Comparison of ENCODE assay signal across 8 cellular contexts in genomic region chr21:44874240-44874496, GRCh38. TPM values are rescaled to one million over a fixed set of nuclear protein-coding genes. Genes with fewer than 3 reads are reported as not detected.
DNase-seq lines count a peak whose midpoint lies in the region; ATAC-seq and TF ChIP-seq lines count a peak whose summit lies in the region.

No MANE protein-coding gene starts in this region.

- H3K27me3 ChIP-seq in HUES6 (ENCODE audit: control insufficient read depth, insufficient read depth, low read length) (peaks cover 14% of the 10 kb centered on the region), breast epithelium (no peaks in the 10 kb centered on the region), muscle layer of colon (ENCODE audit: control insufficient read depth in 1 of 2, insufficient read depth in 2 of 2, low read length in 2 of 2) (no peaks in the 10 kb centered on the region)

- ATAC-seq in HG02840 (IDR thresholded peaks at IDR 0.05; ENCODE audit: low FRiP score, unreplicated experiment), result no peak

- H3K4me3 ChIP-seq in HUES6 (ENCODE audit: low read depth, low read length) (peak overlapping the region; percentile 77), breast epithelium (peak overlapping the region; percentile 87 to 95 (median 91)), muscle layer of colon (ENCODE audit: low read depth in 1 of 2, low read length in 2 of 2) (peak overlapping the region; percentile 46 to 65)

- no peak for TF ChIP-seq POLR2A in breast epithelium (IDR thresholded peaks at IDR 0.05)

- DNase-seq in breast epithelium (ENCODE audit: low spot score in 2 of 2) (no peak), NCI-H226 (no peak), UCSD-AML1 (lab: John Stamatoyannopoulos, UW; ENCODE audit: unreplicated experiment) (no peak)
- DNase-seq in activated CD4-positive, CD25-positive, alpha-beta regulatory T cell (lab: John Stamatoyannopoulos, UW), result no peak

- H3K9ac ChIP-seq in ES-I3 (ENCODE audit: low read depth, low read length), result peak overlapping the region; percentile 82
- peak overlapping the region; percentile 72 for H3K9ac ChIP-seq in HUES6 (ENCODE audit: low read length)
- peak overlapping the region; percentile 69 for H3K9ac ChIP-seq in muscle layer of colon (ENCODE audit: low read length)

- H3K27ac ChIP-seq in HUES6 (ENCODE audit: low read depth, low read length) (no peak overlapping the region), breast epithelium (peak overlapping the region; percentile 91), muscle layer of colon (ENCODE audit: low read depth, low read length) (peak overlapping the region; percentile 92)

- peaks cover 24% of the 10 kb centered on the region for H3K4me1 ChIP-seq in ES-I3 (ENCODE audit: insufficient read depth, low read length)
- peaks cover 40% of the 10 kb centered on the region for H3K4me1 ChIP-seq in HUES6 (ENCODE audit: control insufficient read depth, insufficient read depth, low read length)
- peaks cover 14 to 24% of the 10 kb centered on the region in 2 donors for H3K4me1 ChIP-seq in breast epithelium
- H3K4me1 ChIP-seq in muscle layer of colon (ENCODE audit: insufficient read depth, low read length), result peaks cover 44% of the 10 kb centered on the region

- H3K9me3 ChIP-seq in ES-I3 (ENCODE audit: control insufficient read depth, insufficient read depth, low read length), result no peaks in the 10 kb centered on the region
- H3K9me3 ChIP-seq in HUES6 (ENCODE audit: control insufficient read depth, insufficient read depth, low read depth, low read length), result no peaks in the 10 kb centered on the region
- no peaks in the 10 kb centered on the region for H3K9me3 ChIP-seq in breast epithelium
- H3K9me3 ChIP-seq in muscle layer of colon (ENCODE audit: low read length), result no peaks in the 10 kb centered on the region

- intact Hi-C loops in breast epithelium (cut with DNase I; ENCODE audit: low total_unique reads), result loop anchor here (5.0 kb wide), 1 partner anchor 72 kb away; the partner anchor contains the start of gene UBE2G2

- no peaks in the 10 kb centered on the region for H3K36me3 ChIP-seq in ES-I3 (ENCODE audit: insufficient read depth, low read length)
- no peaks in the 10 kb centered on the region for H3K36me3 ChIP-seq in HUES6 (ENCODE audit: control insufficient read depth, insufficient read depth, low read length)
- no peaks in the 10 kb centered on the region for H3K36me3 ChIP-seq in breast epithelium
- no peaks in the 10 kb centered on the region for H3K36me3 ChIP-seq in muscle layer of colon (ENCODE audit: insufficient read depth, low read length)

- no peak for TF ChIP-seq CTCF in breast epithelium (IDR thresholded peaks at IDR 0.05)

RNA-seq across cellular contexts. Expression of gene PTTG1IP, which starts 0.7 kb away (rescaled TPM):
- 100 to 1,000 TPM; 187 to 351 (median 272) TPM for total RNA-seq in breast epithelium

RNA-seq across cellular contexts. Expression of gene ITGB2, which starts 46.5 kb away (rescaled TPM):
- 100 to 1,000 TPM in 1 of 3 donors, 10 to 100 TPM in 2; 19.7 to 242 (median 92.8) TPM for total RNA-seq in breast epithelium

RNA-seq across cellular contexts. Expression of gene SUMO3, which starts 56.3 kb away (rescaled TPM):
- 10 to 100 TPM; 64.2 to 64.8 (median 64.4) TPM for total RNA-seq in breast epithelium
